In genomic region chr15:71278989-71279756, GRCh38 we compare ENCODE assay signal across 9 cellular contexts.
DNase-seq lines count a peak whose midpoint lies in the region; ATAC-seq, FAIRE-seq and TF ChIP-seq lines count a peak whose summit lies in the region.
"Had no signal": no experiment of that assay in that cellular context is flagged by ENCODE, and none has a peak within 500 bp of the region (broad histone marks: within the 10 kb centered on the region; RNA-seq: fewer than 3 reads in every experiment).

No MANE protein-coding gene starts in this region.

- intact Hi-C loops in lower leg skin (cut with DNase I; ENCODE audit: low total_unique reads) = no loop called here

- H3K4me1 Mint-ChIP-seq in astrocyte (ENCODE audit: low read depth, unreplicated experiment) = peaks cover 18% of the 10 kb centered on the region

- H3K36me3 ChIP-seq in astrocyte (ENCODE audit: insufficient read depth, low read length) = no peaks in the 10 kb centered on the region
- H3K36me3 ChIP-seq: ovary had no signal

- H3K9ac ChIP-seq in astrocyte (ENCODE audit: low read length) = no peak overlapping the region

- TF ChIP-seq CTCF in astrocyte (IDR thresholded peaks at IDR 0.05; ENCODE audit: insufficient read depth, low read depth, low read length) = no peak
- TF ChIP-seq CTCF in lower leg skin (IDR thresholded peaks at IDR 0.05) = no peak

- peaks cover 33% of the 10 kb centered on the region for H3K4me1 ChIP-seq in astrocyte (ENCODE audit: insufficient read depth, low read length)

- H3K27me3 Mint-ChIP-seq in astrocyte (ENCODE audit: low read depth, unreplicated experiment) = peaks cover 2% of the 10 kb centered on the region

- H3K9me3 Mint-ChIP-seq in astrocyte (ENCODE audit: unreplicated experiment) = no peaks in the 10 kb centered on the region

- H3K27ac ChIP-seq in astrocyte (ENCODE audit: low read depth, low read length) = peak overlapping the region; percentile 16
- H3K27ac ChIP-seq: ovary had no signal

- FAIRE-seq in astrocyte (lab: Jason Lieb, UNC) = no peak

- H4K20me1 ChIP-seq in astrocyte (ENCODE audit: insufficient read depth, low read length) = no peaks in the 10 kb centered on the region

- no peak overlapping the region for H2AFZ ChIP-seq in astrocyte (ENCODE audit: low read depth, low read length)

- H3K9me3 ChIP-seq in astrocyte (ENCODE audit: insufficient read depth, low read depth, low read length) = no peaks in the 10 kb centered on the region
- H3K9me3 ChIP-seq: ovary had no signal

- H3K36me3 Mint-ChIP-seq in astrocyte (ENCODE audit: low read depth, unreplicated experiment) = no peaks in the 10 kb centered on the region

- no peak for TF ChIP-seq POLR2A in lower leg skin (IDR thresholded peaks at IDR 0.05)

- no peak overlapping the region for H3K4me3 ChIP-seq in astrocyte (ENCODE audit: insufficient read depth, low read depth, low read length)
- H3K4me3 ChIP-seq in lower leg skin (ENCODE audit: low read depth, poor library complexity, severe bottlenecking) = no peak overlapping the region
- H3K4me3 ChIP-seq: ovary had no signal

- 31 to 33% methylated on average over 15 of the region's 15 CpGs for WGBS in lower leg skin, 2 donors

- no peak overlapping the region for H3K4me3 Mint-ChIP-seq in astrocyte (ENCODE audit: unreplicated experiment)

- no peak for ATAC-seq in HG02885 (IDR thresholded peaks at IDR 0.05; ENCODE audit: poor library complexity, unreplicated experiment)
- ATAC-seq in HG03520 (IDR thresholded peaks at IDR 0.05; ENCODE audit: unreplicated experiment) = no peak

- H3K27me3 ChIP-seq in astrocyte (ENCODE audit: insufficient read depth, low read length) = no peaks in the 10 kb centered on the region
- H3K27me3 ChIP-seq: ovary had no signal

- H3K4me2 ChIP-seq in astrocyte (ENCODE audit: low read length) = peak overlapping the region; percentile 17

- H3K27ac Mint-ChIP-seq in astrocyte (ENCODE audit: unreplicated experiment) = no peak overlapping the region

- H3K79me2 ChIP-seq in astrocyte (ENCODE audit: insufficient read depth, low read length) = no peaks in the 10 kb centered on the region

- DNase-seq in AG08396 (ENCODE audit: low spot score) (peak; percentile 61), NCI-H1417 treated with DMSO at 0.1 percent for 48 hours (lab: John Stamatoyannopoulos, UW) (peak; percentile 32), astrocyte (ENCODE audit: low read depth) (peak; percentile 98), lower leg skin (ENCODE audit: low spot score in 2 of 2) (peak; percentile 74 to 90), ecto neural progenitor cell (ENCODE audit: low spot score) (no peak)
- no peak for DNase-seq in stimulated activated CD4-positive, alpha-beta T cell treated with anti-CD3 and anti-CD28 coated beads, Interleukin-15, amount 100 ng/mL, for 24 hours

Comparison
In these comparisons a context has a peak if more than half of its experiments do, and no peak if none do; other contexts are left out.
1. DNase-seq: peak in AG08396 (single experiment), NCI-H1417 treated with DMSO at 0.1 percent for 48 hours (single experiment), astrocyte (single experiment) and lower leg skin (2 of 2); none in stimulated activated CD4-positive, alpha-beta T cell treated with anti-CD3 and anti-CD28 coated beads, Interleukin-15, amount 100 ng/mL, for 24 hours (single experiment) and ecto neural progenitor cell (single experiment).